8 cellular contexts compared by ENCODE assay signal in genomic region chr7:134992626-134993179, GRCh38. TPM values are rescaled to one million over a fixed set of nuclear protein-coding genes. Genes with fewer than 3 reads are reported as not detected.
A peak's percentile ranks its signal among the peaks of the same experiment; 100 is the strongest.
DNase-seq lines count a peak whose midpoint lies in the region; ATAC-seq and TF ChIP-seq lines count a peak whose summit lies in the region.

No MANE protein-coding gene starts in this region.

- no peak overlapping the region for H3K4me3 Mint-ChIP-seq in activated T-cell treated with anti-CD3 and anti-CD28 coated beads, Interleukin-2, amount 50 U/mL, for 4 hours
- peak overlapping the region; percentile 3 to 77 (median 29) for H3K4me3 Mint-ChIP-seq in naive thymus-derived CD4-positive, alpha-beta T cell

- peak overlapping the region; percentile 66 to 96 (median 91) for H3K27ac Mint-ChIP-seq in naive thymus-derived CD4-positive, alpha-beta T cell

- no peaks in the 10 kb centered on the region for H3K27me3 Mint-ChIP-seq in activated T-cell treated with anti-CD3 and anti-CD28 coated beads, Interleukin-2, amount 50 U/mL, for 4 hours (ENCODE audit: low read depth)
- no peaks in the 10 kb centered on the region for H3K27me3 Mint-ChIP-seq in naive thymus-derived CD4-positive, alpha-beta T cell

- CTCF ChIA-PET in naive thymus-derived CD4-positive, alpha-beta T cell (lab: Charles Lee): interaction anchor here (1.5 kb wide), 1 partner anchor 157 kb away, joined by 6 read pairs; no protein-coding TSS in a partner anchor

- H3K27ac ChIP-seq in naive thymus-derived CD4-positive, alpha-beta T cell (ENCODE audit: low read depth, low read length): peak overlapping the region; percentile 42

- TF ChIP-seq POLR2A in GM18951 (IDR thresholded peaks at IDR 0.05; ENCODE audit: extremely low read depth, insufficient read depth, insufficient read length): peak; percentile 53

- DNase-seq in activated T-cell treated with anti-CD3 and anti-CD28 coated beads, Interleukin-2, amount 50 U/mL, for 4 hours: no peak
- DNase-seq in naive thymus-derived CD4-positive, alpha-beta T cell: peak in 6 of 9 donors; percentile 6 to 25 (median 12)
- DNase-seq in DMS53 treated with DMSO at 0.1 percent for 48 hours (lab: John Stamatoyannopoulos, UW; ENCODE audit: unreplicated experiment) (no peak), NCI-H1417 (lab: John Stamatoyannopoulos, UW) (no peak), RPMI8226 (no peak), foreskin melanocyte (no peak)

- H3K4me1 ChIP-seq in naive thymus-derived CD4-positive, alpha-beta T cell (ENCODE audit: control insufficient read depth in 2 of 2, insufficient read depth in 2 of 2, low read length in 2 of 2): peaks cover 6 to 47% of the 10 kb centered on the region in 2 donors

- peak; percentile 72 for ATAC-seq in HG02884 (IDR thresholded peaks at IDR 0.05; ENCODE audit: unreplicated experiment)
- peak; percentile 79 to 85 for ATAC-seq in activated T-cell treated with anti-CD3 and anti-CD28 coated beads, Interleukin-2, amount 50 U/mL, for 4 hours
- ATAC-seq in naive thymus-derived CD4-positive, alpha-beta T cell: peak; percentile 51

- in situ Hi-C loops in GM18951 (cut with MboI; ENCODE audit: low sequenced_read_pairs, unreplicated experiment): loop anchor here (10.0 kb wide), 1 partner anchor 162 kb away; no protein-coding TSS in a partner anchor

- intact Hi-C loops in naive thymus-derived CD4-positive, alpha-beta T cell (cut with micrococcal nuclease): no loop called here

- no peaks in the 10 kb centered on the region for H3K27me3 ChIP-seq in naive thymus-derived CD4-positive, alpha-beta T cell (ENCODE audit: control insufficient read depth in 2 of 2, insufficient read depth in 2 of 2, low read length in 2 of 2)

- peaks cover 75% of the 10 kb centered on the region for H3K4me1 Mint-ChIP-seq in activated T-cell treated with anti-CD3 and anti-CD28 coated beads, Interleukin-2, amount 50 U/mL, for 4 hours (ENCODE audit: low read depth)
- H3K4me1 Mint-ChIP-seq in naive thymus-derived CD4-positive, alpha-beta T cell: peaks cover 23 to 97% (median 92%) of the 10 kb centered on the region in 7 donors

- H3K4me3 ChIP-seq in naive thymus-derived CD4-positive, alpha-beta T cell (ENCODE audit: low read length): no peak overlapping the region

- POLR2A ChIA-PET in naive thymus-derived CD4-positive, alpha-beta T cell (lab: Charles Lee): interaction anchor here (1.0 to 1.6 kb wide), 3 partner anchors 9 to 178 kb away, joined by 3 to 5 read pairs (median 3); partner anchors contain the start of genes CYREN and TMEM140

- no peaks in the 10 kb centered on the region for H3K36me3 ChIP-seq in naive thymus-derived CD4-positive, alpha-beta T cell (ENCODE audit: control insufficient read depth in 2 of 3, insufficient read depth in 3 of 3, low read length in 3 of 3)

- no peaks in the 10 kb centered on the region for H3K9me3 Mint-ChIP-seq in activated T-cell treated with anti-CD3 and anti-CD28 coated beads, Interleukin-2, amount 50 U/mL, for 4 hours
- no peaks in the 10 kb centered on the region for H3K9me3 Mint-ChIP-seq in naive thymus-derived CD4-positive, alpha-beta T cell

- peaks cover 19% of the 10 kb centered on the region for H3K36me3 Mint-ChIP-seq in activated T-cell treated with anti-CD3 and anti-CD28 coated beads, Interleukin-2, amount 50 U/mL, for 4 hours (ENCODE audit: insufficient read depth)
- peaks cover 0 to 33% (median 6%) of the 10 kb centered on the region in 5 donors for H3K36me3 Mint-ChIP-seq in naive thymus-derived CD4-positive, alpha-beta T cell

- H3K9me3 ChIP-seq in naive thymus-derived CD4-positive, alpha-beta T cell (ENCODE audit: control insufficient read depth in 2 of 3, low read length in 3 of 3): no peaks in the 10 kb centered on the region

RNA-seq across cellular contexts. Expression of gene AGBL3, which starts 6.4 kb away (rescaled TPM):
- 1 to 10 TPM; 1.2 to 2.7 (median 2.1) TPM for total RNA-seq in activated T-cell treated with anti-CD3 and anti-CD28 coated beads, Interleukin-2, amount 50 U/mL, for 4 hours
- 1 to 10 TPM; 2.1 to 6.6 (median 3.8) TPM for total RNA-seq in naive thymus-derived CD4-positive, alpha-beta T cell
- under 1 TPM; 0.51 to 0.54 TPM for polyA plus RNA-seq in naive thymus-derived CD4-positive, alpha-beta T cell

Comparison
In these comparisons a context has a peak if more than half of its experiments do, and no peak if none do; other contexts are left out.
1. DNase-seq: peak in naive thymus-derived CD4-positive, alpha-beta T cell (6 of 9); none in activated T-cell treated with anti-CD3 and anti-CD28 coated beads, Interleukin-2, amount 50 U/mL, for 4 hours (single experiment), DMS53 treated with DMSO at 0.1 percent for 48 hours (single experiment), NCI-H1417 (0 of 3), RPMI8226 (single experiment) and foreskin melanocyte (single experiment).
2. Peak in every context shown above with its lines, with median percentiles within 50 percentile points of each other: ATAC-seq.